Comparison of ENCODE assay signal across 20 cellular contexts in genomic region chr6:165092881-165093595, GRCh38.
"Had no signal": no experiment of that assay in that cellular context is flagged by ENCODE, and none has a peak within 500 bp of the region (broad histone marks: within the 10 kb centered on the region; RNA-seq: fewer than 3 reads in every experiment).

No MANE protein-coding gene starts in this region.

- H3K36me3 ChIP-seq: esophagus muscularis mucosa, left ventricle myocardium inferior, right atrium auricular region, tibial nerve, vagina had no signal

- H3K9me3 ChIP-seq: vagina had no signal

- DNase-seq: activated B cell treated with CpG ODN at 0.5 μM for 24 hours; activated CD4-positive, alpha-beta memory T cell treated with anti-CD3 and anti-CD28 coated beads for 36 hours; activated CD4-positive, alpha-beta T cell treated with anti-CD3 and anti-CD28 coated beads for 4 hours; activated T-cell treated with anti-CD3 and anti-CD28 coated beads for 4 hours; cerebellar nuclear complex; cortex of kidney; immature natural killer cell; kidney glomerular epithelial cell; left ventricle myocardium inferior; mammary epithelial cell; nephron progenitor cell; occipital lobe; posterior cingulate gyrus; small intestine; stimulated activated CD4-positive, alpha-beta T cell treated with anti-CD3 and anti-CD28 coated beads, Interleukin-15, amount 100 ng/mL, for 24 hours; stimulated activated CD4-positive, alpha-beta T cell treated with anti-CD3 and anti-CD28 coated beads, Interleukin-2, amount 100 ng/mL, for 48 hours had no signal

- H3K4me1 ChIP-seq: esophagus muscularis mucosa, left ventricle myocardium inferior, right atrium auricular region, vagina had no signal

- H3K4me3 ChIP-seq: esophagus muscularis mucosa, left ventricle myocardium inferior, right atrium auricular region, tibial nerve, vagina had no signal

- H3K27me3 ChIP-seq: esophagus muscularis mucosa, right atrium auricular region, tibial nerve, vagina had no signal
